ENCODE assay signal across 32 cellular contexts in the genomic region with DNA sequence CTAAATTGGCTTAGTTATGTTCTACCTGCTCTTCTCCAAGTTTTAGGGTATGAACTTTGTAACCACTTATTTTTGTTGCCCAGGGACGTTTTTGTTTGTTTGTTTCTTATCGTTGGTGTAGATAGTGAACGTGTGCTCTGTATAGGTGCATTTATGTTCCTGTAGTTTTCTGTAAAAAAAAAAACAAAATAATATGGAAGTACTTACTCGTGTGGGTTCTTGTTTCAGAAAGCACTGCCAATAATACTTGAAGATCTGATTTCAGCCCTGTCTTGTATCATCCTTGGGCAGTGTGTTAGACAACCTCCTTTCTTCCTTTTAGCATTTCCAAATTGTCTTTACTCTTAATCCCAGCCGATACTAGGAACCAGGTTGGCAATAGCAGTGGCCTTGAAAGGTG. TPM values are rescaled to one million over a fixed set of nuclear protein-coding genes. Genes with fewer than 3 reads are reported as not detected.
DNase-seq lines count a peak whose midpoint lies in the region; ATAC-seq and TF ChIP-seq lines count a peak whose summit lies in the region.
"Had no signal": no experiment of that assay in that cellular context is flagged by ENCODE, and none has a peak within 500 bp of the region (broad histone marks: within the 10 kb centered on the region; RNA-seq: fewer than 3 reads in every experiment).

No MANE protein-coding gene starts in this region.

- POLR2A ChIA-PET in PC-9 (lab: Charles Lee; ENCODE audit: unreplicated experiment): interaction anchor here (0.6 to 0.7 kb wide), 2 partner anchors 33 to 794 kb away, joined by 3 to 34 read pairs; no protein-coding TSS in a partner anchor

- no peak for TF ChIP-seq EP300 in stomach (IDR thresholded peaks at IDR 0.05)

- intact Hi-C loops in PC-9 (cut with micrococcal nuclease; ENCODE audit: unreplicated experiment): no loop called here
- intact Hi-C loops in stomach (cut with DNase I; ENCODE audit: low total_unique reads): no loop called here
- intact Hi-C loops in lower lobe of right lung (cut with DNase I): no loop called here

- H3K9me3 ChIP-seq in DOHH2 (ENCODE audit: control insufficient read depth, insufficient read depth, low read length): no peaks in the 10 kb centered on the region
- H3K9me3 ChIP-seq in PC-9 (ENCODE audit: insufficient read depth, low read depth): no peaks in the 10 kb centered on the region
- H3K9me3 ChIP-seq in stomach: no peaks in the 10 kb centered on the region
- no peaks in the 10 kb centered on the region for H3K9me3 ChIP-seq in lower lobe of right lung
- H3K9me3 ChIP-seq: adrenal gland, body of pancreas, gastroesophageal sphincter, right atrium auricular region, transverse colon had no signal

- DNase-seq in PC-9 (no peak), glutamatergic neuron (no peak), stomach (no peak), lower lobe of right lung (no peak), dedifferentiated amniotic fluid mesenchymal stem cell (ENCODE audit: extremely low spot score) (no peak)
- DNase-seq: activated CD4-positive, alpha-beta memory T cell treated with anti-CD3 and anti-CD28 coated beads for 36 hours; activated CD4-positive, CD25-positive, alpha-beta regulatory T cell treated with anti-CD3 and anti-CD28 coated beads, Interleukin-2, amount 50 U/mL, for 72 hours; activated naive CD4-positive, alpha-beta T cell treated with Interleukin-2 at 50 U/mL for 16 hours; activated T-cell treated with anti-CD3 and anti-CD28 coated beads, Interleukin-2, amount 50 U/mL, for 72 hours; adrenal gland; body of pancreas; cerebellar nuclear complex; GOT3; HFFc6; hypothalamus; KG1; left cardiac atrium; NCI-H1436; NCI-H2081; NCI-H2227 treated with DMSO at 0.1 percent for 48 hours; NCI-H526 treated with DMSO at 0.1 percent for 48 hours; NK-92 treated with Interleukin-12 subunit alpha and Interleukin-12 subunit beta, amount 100 ng/mL, for 24 hours; stimulated activated CD4-positive, alpha-beta T cell treated with anti-CD3 and anti-CD28 coated beads, Interleukin-1b, Interleukin-23, amount 100 ng/mL, for 48 hours; T-helper 2 cell; transverse colon had no signal

- H3K36me3 Mint-ChIP-seq in glutamatergic neuron (ENCODE audit: unreplicated experiment): no peaks in the 10 kb centered on the region

- H3K9me2 ChIP-seq in DOHH2 (replicated peaks; ENCODE audit: control insufficient read depth, low read length) (no peaks in the 10 kb centered on the region), PC-9 (ENCODE audit: insufficient read depth) (no peaks in the 10 kb centered on the region)

- H3K4me3 Mint-ChIP-seq in glutamatergic neuron (ENCODE audit: unreplicated experiment): no peak overlapping the region
- H3K4me3 Mint-ChIP-seq: HFFc6 had no signal

- peak overlapping the region; percentile 95 for H3K4me3 ChIP-seq in DOHH2 (ENCODE audit: low read length)
- no peak overlapping the region for H3K4me3 ChIP-seq in PC-9
- H3K4me3 ChIP-seq in stomach: no peak overlapping the region
- no peak overlapping the region for H3K4me3 ChIP-seq in lower lobe of right lung
- H3K4me3 ChIP-seq: adrenal gland, body of pancreas, gastroesophageal sphincter, right atrium auricular region, transverse colon had no signal

- peaks cover 46% of the 10 kb centered on the region for H3K4me1 Mint-ChIP-seq in glutamatergic neuron (ENCODE audit: low read depth, unreplicated experiment)

- H3K27me3 Mint-ChIP-seq in glutamatergic neuron (ENCODE audit: unreplicated experiment): peaks cover 7% of the 10 kb centered on the region
- H3K27me3 Mint-ChIP-seq: activated CD4-positive, alpha-beta memory T cell treated with anti-CD3 and anti-CD28 coated beads for 36 hours had no signal

- BruUV-seq in PC-9 (replicated peaks; lab: Mats Ljungman, UMichigan): no TSS peak

- H3K27me3 ChIP-seq in DOHH2 (ENCODE audit: control insufficient read depth, low read length) (no peaks in the 10 kb centered on the region), PC-9 (ENCODE audit: insufficient read depth, low read depth) (no peaks in the 10 kb centered on the region), stomach (no peaks in the 10 kb centered on the region), lower lobe of right lung (ENCODE audit: low read depth) (no peaks in the 10 kb centered on the region)
- H3K27me3 ChIP-seq: adrenal gland, body of pancreas, gastroesophageal sphincter, right atrium auricular region, transverse colon had no signal

- H3K9me3 Mint-ChIP-seq in glutamatergic neuron (ENCODE audit: unreplicated experiment): peaks cover 6% of the 10 kb centered on the region
- H3K9me3 Mint-ChIP-seq: activated CD4-positive, alpha-beta memory T cell treated with anti-CD3 and anti-CD28 coated beads for 36 hours; activated T-cell treated with anti-CD3 and anti-CD28 coated beads, Interleukin-2, amount 50 U/mL, for 72 hours; HFFc6 had no signal

- H4K20me1 ChIP-seq in DOHH2 (ENCODE audit: control insufficient read depth, insufficient read depth, low read depth, low read length) (no peaks in the 10 kb centered on the region), PC-9 (ENCODE audit: insufficient read depth) (no peaks in the 10 kb centered on the region)

- H3K79me2 ChIP-seq in DOHH2 (ENCODE audit: control insufficient read depth, low read length) (peaks cover 87% of the 10 kb centered on the region), PC-9 (ENCODE audit: low read depth) (peaks cover 89% of the 10 kb centered on the region)

- H3F3A ChIP-seq in DOHH2 (ENCODE audit: control insufficient read depth, insufficient read depth) (peaks cover 47% of the 10 kb centered on the region), PC-9 (ENCODE audit: insufficient read depth, low read depth) (peaks cover 21% of the 10 kb centered on the region)

- WGBS in stomach, 5 donors: 33 to 52% (median 40%) methylated on average over 5 of the region's 5 CpGs

- H3K36me3 ChIP-seq in DOHH2 (ENCODE audit: control insufficient read depth, low read length) (no peaks in the 10 kb centered on the region; the same call in none of the 2 replicates), PC-9 (ENCODE audit: low read depth) (no peaks in the 10 kb centered on the region), stomach (no peaks in the 10 kb centered on the region), lower lobe of right lung (no peaks in the 10 kb centered on the region)
- H3K36me3 ChIP-seq: adrenal gland, gastroesophageal sphincter, right atrium auricular region, transverse colon had no signal

- TF ChIP-seq CTCF in DOHH2 (IDR thresholded peaks at IDR 0.05; ENCODE audit: low read depth, low read length, poor library complexity, severe bottlenecking): no peak
- TF ChIP-seq CTCF in PC-9 (conservative IDR thresholded peaks at IDR 0.05): no peak
- no peak for TF ChIP-seq CTCF in glutamatergic neuron (IDR thresholded peaks at IDR 0.05; ENCODE audit: partially characterized antibody, unreplicated experiment)
- no peak for TF ChIP-seq CTCF in stomach (IDR thresholded peaks at IDR 0.05)
- TF ChIP-seq CTCF in lower lobe of right lung (IDR thresholded peaks at IDR 0.05): no peak

- no peak for TF ChIP-seq POLR2A in stomach (IDR thresholded peaks at IDR 0.05)

- peak overlapping the region; percentile 91 for H3K27ac ChIP-seq in DOHH2 (ENCODE audit: low read depth, low read length)
- peak overlapping the region; percentile 54; the same call in 1 of the 2 replicates for H3K27ac ChIP-seq in PC-9
- peak overlapping the region in 3 of 5 donors; percentile 6 to 52 (median 7) for H3K27ac ChIP-seq in stomach
- no peak overlapping the region for H3K27ac ChIP-seq in lower lobe of right lung
- H3K27ac ChIP-seq: adrenal gland, C4-2B, parathyroid adenoma had no signal

- CTCF ChIA-PET in PC-9 (lab: Charles Lee): no interaction called here

- ATAC-seq in lower lobe of right lung (no peak), HG02884 (IDR thresholded peaks at IDR 0.05; ENCODE audit: unreplicated experiment) (no peak)
- ATAC-seq: activated T-cell treated with anti-CD3 and anti-CD28 coated beads, Interleukin-2, amount 50 U/mL, for 72 hours; body of pancreas; gastroesophageal sphincter; left cardiac atrium; Right ventricle myocardium inferior had no signal

- H2AFZ ChIP-seq in PC-9: no peak overlapping the region
- H2AFZ ChIP-seq: parathyroid adenoma had no signal

- H3K4me1 ChIP-seq in DOHH2 (ENCODE audit: control insufficient read depth, low read length) (peaks cover 84% of the 10 kb centered on the region), PC-9 (replicated peaks; ENCODE audit: insufficient read depth) (peaks cover 82% of the 10 kb centered on the region), stomach (peaks cover 41 to 89% (median 65%) of the 10 kb centered on the region in 4 donors), lower lobe of right lung (peaks cover 67% of the 10 kb centered on the region)

- H3K27ac Mint-ChIP-seq in glutamatergic neuron (ENCODE audit: unreplicated experiment): peak overlapping the region; percentile 2
- H3K27ac Mint-ChIP-seq: HFFc6 had no signal

- H3K4me2 ChIP-seq in DOHH2 (ENCODE audit: low read length) (peak overlapping the region; percentile 91), PC-9 (peak overlapping the region; percentile 30; the same call in 1 of the 2 replicates)

RNA-seq across cellular contexts. Expression of a gene that starts 4.4 kb away (rescaled TPM):
- total RNA-seq in PC-9 (2021): 68.1 and 80.5 TPM in 2 replicates
- total RNA-seq in glutamatergic neuron (ENCODE audit: unreplicated experiment): 39.3 TPM
- 10 to 100 TPM; 17.4 to 43.3 (median 26.3) TPM for total RNA-seq in stomach
- polyA plus RNA-seq in stomach: 1 to 10 TPM; 8.1 to 9.2 (median 8.8) TPM
- total RNA-seq in lower lobe of right lung: 38.2 TPM

RNA-seq across cellular contexts. Expression of a gene that starts 51.7 kb away (rescaled TPM):
- total RNA-seq in PC-9 (2021) (31.6 and 35.6 TPM in 2 replicates), glutamatergic neuron (ENCODE audit: unreplicated experiment) (8.2 TPM), stomach (100 to 1,000 TPM in 1 of 5 donors, 10 to 100 TPM in 3, 1 to 10 TPM in 1; 5.3 to 285 (median 32.1) TPM), lower lobe of right lung (24.3 TPM)
- polyA plus RNA-seq in stomach: 10 to 100 TPM in 2 of 3 donors, 1 to 10 TPM in 1; 8.2 to 13.3 (median 10.6) TPM
